Comparison of ENCODE assay signal across 31 cellular contexts in the genomic region with DNA sequence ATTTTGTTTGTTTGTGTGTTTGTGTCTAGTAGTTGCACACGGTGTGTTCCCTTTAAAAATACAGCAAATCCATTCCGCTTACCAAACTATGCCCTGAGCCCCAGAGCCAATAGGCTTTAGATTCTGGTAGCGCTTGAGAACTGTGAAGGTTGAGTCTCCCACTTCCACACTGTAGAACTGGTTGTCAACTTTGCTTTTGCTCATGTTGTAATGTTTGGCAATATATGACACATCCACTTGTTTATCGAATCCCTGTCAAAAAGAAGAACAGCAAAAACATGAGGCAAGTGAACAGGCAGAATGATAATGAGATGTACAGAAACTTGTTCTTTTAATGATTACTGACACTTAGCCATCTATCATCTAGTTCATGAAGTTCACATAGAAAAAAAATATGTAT.
"Had no signal": no experiment of that assay in that cellular context is flagged by ENCODE, and none has a peak within 500 bp of the region (broad histone marks: within the 10 kb centered on the region; RNA-seq: fewer than 3 reads in every experiment).

No MANE protein-coding gene starts in this region.

- H3K4me3 ChIP-seq: ascending aorta, body of pancreas, breast epithelium, K562, PC-9 had no signal

- H3K27me3 ChIP-seq: ascending aorta, body of pancreas, breast epithelium had no signal

- H3K4me2 ChIP-seq: PC-9 had no signal

- H3K27ac ChIP-seq: ascending aorta, body of pancreas, breast epithelium, PC-9, RWPE1, WERI-Rb-1 had no signal

- DNase-seq: activated CD4-positive, alpha-beta memory T cell treated with anti-CD3 and anti-CD28 coated beads, Interleukin-2, amount 10 ng/mL, durations not matched to agents 7 days and 5 days; activated CD4-positive, alpha-beta T cell treated with anti-CD3 and anti-CD28 coated beads for 1 hour; activated CD4-positive, alpha-beta T cell treated with anti-CD3 and anti-CD28 coated beads for 48 hours; activated CD4-positive, CD25-positive, alpha-beta regulatory T cell; activated effector memory CD4-positive, alpha-beta T cell treated with anti-CD3 and anti-CD28 coated beads, Interleukin-2, amount 50 U/mL, for 16 hours; activated naive CD4-positive, alpha-beta T cell; activated naive CD4-positive, alpha-beta T cell treated with anti-CD3 and anti-CD28 coated beads, Interleukin-2, amount 50 U/mL, for 16 hours; activated naive CD8-positive, alpha-beta T cell treated with anti-CD3 and anti-CD28 coated beads for 36 hours; activated T-cell treated with anti-CD3 and anti-CD28 coated beads, Interleukin-2, amount 50 U/mL, for 1 hour; activated T-cell treated with anti-CD3 and anti-CD28 coated beads, Interleukin-2, amount 50 U/mL, for 72 hours; amygdala; body of pancreas; NCI-H1092 treated with DMSO at 0.1 percent for 48 hours; NCI-H1417 treated with DMSO at 0.1 percent for 48 hours; NCI-H187 treated with DMSO at 0.1 percent for 48 hours; NCI-H2081 treated with DMSO at 0.1 percent for 48 hours; NCI-H226; NCI-H446 treated with DMSO at 0.1 percent for 48 hours; NCI-H524 treated with DMSO at 0.1 percent for 48 hours; NK-92 treated with Interleukin-12 subunit alpha and Interleukin-12 subunit beta, amount 100 ng/mL, for 24 hours; PC-9; SIG-M5; SW 1271; T1000; WERI-Rb-1 had no signal

- H3K4me1 ChIP-seq: ascending aorta, body of pancreas, breast epithelium had no signal

- H2AFZ ChIP-seq: PC-9 had no signal

- ATAC-seq: activated T-cell treated with anti-CD3 and anti-CD28 coated beads, Interleukin-2, amount 50 U/mL, for 72 hours; activated T-helper 17 cell treated with anti-CD3 and anti-CD28 coated beads, Interleukin-2, amount 50 U/mL, for 72 hours; body of pancreas; K562; Right ventricle myocardium inferior had no signal

- H3K36me3 ChIP-seq: ascending aorta, breast epithelium, WERI-Rb-1 had no signal

- H3K9me3 ChIP-seq: ascending aorta, body of pancreas, breast epithelium had no signal
